In the genomic region with DNA sequence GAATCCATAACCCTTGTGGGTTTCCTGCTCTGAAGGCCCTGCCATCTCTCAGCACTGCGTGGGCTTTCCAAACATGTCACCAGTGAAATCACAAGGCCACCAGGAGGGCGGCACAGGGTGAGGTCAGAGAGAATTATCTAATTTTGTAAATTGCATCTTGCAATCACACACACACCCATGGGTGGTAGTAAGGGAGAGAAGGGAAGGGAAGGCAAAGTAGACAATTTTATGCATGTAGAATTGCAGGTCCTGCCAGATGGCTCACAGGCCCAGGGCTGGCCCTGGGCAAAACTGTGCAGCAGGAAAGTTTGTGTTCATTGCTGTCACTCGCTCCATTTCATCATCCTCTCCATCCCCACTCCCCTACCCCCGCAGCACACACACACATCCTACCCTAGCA, we compare ENCODE assay signal across 31 cellular contexts. TPM values are rescaled to one million over a fixed set of nuclear protein-coding genes. Genes with fewer than 3 reads are reported as not detected.
"Had no signal": no experiment of that assay in that cellular context is flagged by ENCODE, and none has a peak within 500 bp of the region (broad histone marks: within the 10 kb centered on the region; RNA-seq: fewer than 3 reads in every experiment).

No MANE protein-coding gene starts in this region.

- DNase-seq: activated B cell treated with CpG ODN at 0.5 μM for 24 hours; activated CD4-positive, alpha-beta T cell treated with anti-CD3 and anti-CD28 coated beads for 48 hours; activated CD4-positive, alpha-beta T cell treated with anti-CD3 and anti-CD28 coated beads, Interleukin-2, amount 50 U/mL, for 1 hour; activated CD4-positive, alpha-beta T cell treated with anti-CD3 and anti-CD28 coated beads, Interleukin-2, amount 50 U/mL, for 48 hours; activated CD8-positive, alpha-beta memory T cell treated with anti-CD3 and anti-CD28 coated beads, Interleukin-2, amount 10 ng/mL, durations not matched to agents 7 days and 5 days; activated CD8-positive, alpha-beta memory T cell treated with anti-CD3 and anti-CD28 coated beads, Interleukin-2, amount 50 U/mL, for 4 hours; activated CD8-positive, alpha-beta T cell treated with anti-CD3 and anti-CD28 coated beads for 36 hours; activated gamma-delta T cell; activated naive CD4-positive, alpha-beta T cell; activated naive CD4-positive, alpha-beta T cell treated with anti-CD3 and anti-CD28 coated beads, Interleukin-2, amount 10 ng/mL, durations not matched to agents 7 days and 5 days; activated naive CD8-positive, alpha-beta T cell treated with anti-CD3 and anti-CD28 coated beads, Interleukin-2, amount 10 ng/mL, durations not matched to agents 7 days and 5 days; activated T-cell treated with anti-CD3 and anti-CD28 coated beads for 4 hours; activated T-cell treated with anti-CD3 and anti-CD28 coated beads, Interleukin-2, amount 50 U/mL, for 24 hours; activated T-cell treated with anti-CD3 and anti-CD28 coated beads, Interleukin-2, amount 50 U/mL, for 72 hours; central memory CD4-positive, alpha-beta T cell; cerebellar nuclear complex; colonic mucosa; effector CD8-positive, alpha-beta T cell; foreskin keratinocyte; gastrocnemius medialis; T-helper 1 cell; T-helper 17 cell; T1000; WERI-Rb-1 had no signal

- H3K36me3 ChIP-seq: ascending aorta, breast epithelium, cardiac muscle cell, colonic mucosa, esophagus muscularis mucosa, gastrocnemius medialis, WERI-Rb-1 had no signal

- ATAC-seq: activated CD4-positive, CD25-positive, alpha-beta regulatory T cell treated with anti-CD3 and anti-CD28 coated beads, Interleukin-2, amount 50 U/mL, for 24 hours; activated CD8-positive, alpha-beta memory T cell treated with anti-CD3 and anti-CD28 coated beads, Interleukin-2, amount 10 ng/mL, durations not matched to agents 7 days and 5 days; activated CD8-positive, alpha-beta T cell treated with anti-CD3 and anti-CD28 coated beads for 36 hours; activated naive CD4-positive, alpha-beta T cell treated with anti-CD3 and anti-CD28 coated beads, Interleukin-2, amount 50 U/mL, for 72 hours; activated T-cell treated with anti-CD3 and anti-CD28 coated beads, Interleukin-2, amount 50 U/mL, for 72 hours; foreskin keratinocyte; gastrocnemius medialis; T-helper 17 cell had no signal

- H3K27ac ChIP-seq: ascending aorta, breast epithelium, cardiac muscle cell, colonic mucosa, esophagus muscularis mucosa, foreskin keratinocyte, gastrocnemius medialis, WERI-Rb-1 had no signal

- H3K4me1 ChIP-seq: ascending aorta, breast epithelium, colonic mucosa, esophagus muscularis mucosa, foreskin keratinocyte, gastrocnemius medialis had no signal

- H3K9me3 ChIP-seq: ascending aorta, breast epithelium, colonic mucosa, esophagus muscularis mucosa, gastrocnemius medialis had no signal

- H3K27me3 ChIP-seq: ascending aorta, breast epithelium, colonic mucosa had no signal

- H3K4me3 ChIP-seq: ascending aorta, breast epithelium, cardiac muscle cell, colonic mucosa, esophagus muscularis mucosa, gastrocnemius medialis had no signal

RNA-seq across cellular contexts. Expression of a gene that starts 21.0 kb away (rescaled TPM):
- total RNA-seq: activated B cell treated with CpG ODN at 0.5 μM for 24 hours; activated CD8-positive, alpha-beta T cell treated with anti-CD3 and anti-CD28 coated beads for 36 hours; activated naive CD4-positive, alpha-beta T cell treated with anti-CD3 and anti-CD28 coated beads, Interleukin-2, amount 50 U/mL, for 72 hours; activated naive CD8-positive, alpha-beta T cell treated with anti-CD3 and anti-CD28 coated beads, Interleukin-2, amount 10 ng/mL, durations not matched to agents 7 days and 5 days; endothelial cell of umbilical vein had no signal
- polyA plus RNA-seq: endothelial cell of umbilical vein had no signal
